Comparison of ENCODE assay signal across 30 cellular contexts in genomic region chr5:119820608-119821007, GRCh38.
"Had no signal": no experiment of that assay in that cellular context is flagged by ENCODE, and none has a peak within 500 bp of the region (broad histone marks: within the 10 kb centered on the region; RNA-seq: fewer than 3 reads in every experiment).

No MANE protein-coding gene starts in this region.

- H3K4me3 ChIP-seq: adrenal gland, ascending aorta, body of pancreas, breast epithelium, cardiac muscle cell had no signal

- H3K27ac ChIP-seq: adrenal gland, ascending aorta, body of pancreas, brain microvascular endothelial cell, breast epithelium, cardiac muscle cell had no signal

- H3K36me3 ChIP-seq: adrenal gland, ascending aorta, brain microvascular endothelial cell, breast epithelium, cardiac muscle cell had no signal

- H3K27me3 ChIP-seq: adrenal gland, ascending aorta, body of pancreas, brain microvascular endothelial cell, breast epithelium, cardiac muscle cell had no signal

- H3K9me3 ChIP-seq: adrenal gland, ascending aorta, body of pancreas, breast epithelium had no signal

- DNase-seq: activated effector memory CD4-positive, alpha-beta T cell treated with anti-CD3 and anti-CD28 coated beads, Interleukin-2, amount 50 U/mL, for 16 hours; activated effector memory CD4-positive, alpha-beta T cell treated with Interleukin-2 at 50 U/mL for 16 hours; activated gamma-delta T cell; activated gamma-delta T cell treated with Interleukin-2 at 50 U/mL for 16 hours; activated naive CD4-positive, alpha-beta T cell; activated naive CD4-positive, alpha-beta T cell treated with anti-CD3 and anti-CD28 coated beads for 36 hours; activated naive CD4-positive, alpha-beta T cell treated with anti-CD3 and anti-CD28 coated beads, Interleukin-2, amount 10 ng/mL, durations not matched to agents 7 days and 5 days; activated naive CD4-positive, alpha-beta T cell treated with anti-CD3 and anti-CD28 coated beads, Interleukin-2, amount 50 U/mL, for 16 hours; activated naive CD4-positive, alpha-beta T cell treated with Interleukin-2 at 50 U/mL for 16 hours; activated naive CD8-positive, alpha-beta T cell treated with anti-CD3 and anti-CD28 coated beads for 36 hours; activated naive CD8-positive, alpha-beta T cell treated with anti-CD3 and anti-CD28 coated beads, Interleukin-2, amount 10 ng/mL, durations not matched to agents 7 days and 5 days; activated naive CD8-positive, alpha-beta T cell treated with anti-CD3 and anti-CD28 coated beads, Interleukin-2, amount 50 U/mL, for 24 hours; activated T-cell treated with anti-CD3 and anti-CD28 coated beads, Interleukin-2, amount 50 U/mL, for 1 hour; activated T-cell treated with anti-CD3 and anti-CD28 coated beads, Interleukin-2, amount 50 U/mL, for 24 hours; activated T-cell treated with anti-CD3 and anti-CD28 coated beads, Interleukin-2, amount 50 U/mL, for 4 hours; activated T-cell treated with anti-CD3 and anti-CD28 coated beads, Interleukin-2, amount 50 U/mL, for 48 hours; activated T-cell treated with anti-CD3 and anti-CD28 coated beads, Interleukin-2, amount 50 U/mL, for 72 hours; adrenal gland; amniotic stem cell; amygdala; anterior cingulate cortex; aorta; body of pancreas; brain microvascular endothelial cell; caudate nucleus; central memory CD4-positive, alpha-beta T cell; cerebellar nuclear complex had no signal
